In genomic region chr19:20661150-20661819, GRCh38 we compare ENCODE assay signal across 9 cellular contexts. TPM values are rescaled to one million over a fixed set of nuclear protein-coding genes. Genes with fewer than 3 reads are reported as not detected.
DNase-seq lines count a peak whose midpoint lies in the region; ATAC-seq lines count a peak whose summit lies in the region.
"Had no signal": no experiment of that assay in that cellular context is flagged by ENCODE, and none has a peak within 500 bp of the region (broad histone marks: within the 10 kb centered on the region; RNA-seq: fewer than 3 reads in every experiment).

ZNF626 (minus strand) TSS chr19:20661571; CDS start chr19:20661446, 125 bp downstream.

- H3K4me2 ChIP-seq in BLaER1 = peak within 1 kb of the TSS; percentile 64

- H4K20me1 ChIP-seq in BLaER1 = no peaks in the 10 kb centered on the region

- H3K27me3 Mint-ChIP-seq in central memory CD8-positive, alpha-beta T cell = no peaks in the 10 kb centered on the region

- DNase-seq in MV-4-11 (lab: John Stamatoyannopoulos, UW) (peak; percentile 63), inferior parietal cortex (ENCODE audit: extremely low spot score) (peak; percentile 99), GDM1 (lab: John Stamatoyannopoulos, UW) (no peak)
- peak; percentile 76 to 93 for DNase-seq in central memory CD8-positive, alpha-beta T cell (ENCODE audit: low spot score in 2 of 2)

- H3K4me3 Mint-ChIP-seq in central memory CD8-positive, alpha-beta T cell = peak within 1 kb of the TSS; percentile 92

- H3K36me3 ChIP-seq in BLaER1 (peaks cover 41% of the 10 kb centered on the region), skeletal muscle tissue (ENCODE audit: control insufficient read depth in 3 of 3, insufficient read depth in 3 of 3, low read length in 3 of 3) (peaks cover 6 to 15% (median 6%) of the 10 kb centered on the region in 3 donors)

- H3K9ac ChIP-seq in BLaER1 = peak within 1 kb of the TSS; percentile 92
- H3K9ac ChIP-seq in skeletal muscle tissue (ENCODE audit: low read depth in 1 of 3, low read length in 3 of 3) = peak within 1 kb of the TSS; percentile 89 to 99 (median 97)

- H3K27me3 ChIP-seq in BLaER1 (no peaks in the 10 kb centered on the region), skeletal muscle tissue (ENCODE audit: control insufficient read depth in 3 of 3, insufficient read depth in 3 of 3, low read length in 3 of 3) (no peaks in the 10 kb centered on the region)

- H3K27ac Mint-ChIP-seq in central memory CD8-positive, alpha-beta T cell (ENCODE audit: low read depth) = peak within 1 kb of the TSS; percentile 98

- H3K4me1 ChIP-seq in BLaER1 (peaks cover 16% of the 10 kb centered on the region), skeletal muscle tissue (ENCODE audit: control insufficient read depth in 3 of 3, insufficient read depth in 3 of 3, low read length in 3 of 3) (peaks cover 16 to 29% (median 21%) of the 10 kb centered on the region in 3 donors)

- peaks cover 33% of the 10 kb centered on the region for H3K4me1 Mint-ChIP-seq in central memory CD8-positive, alpha-beta T cell

- H3K4me3 ChIP-seq in BLaER1 (peak within 1 kb of the TSS; percentile 70), skeletal muscle tissue (ENCODE audit: low read length in 3 of 3) (peak within 1 kb of the TSS; percentile 90 to 98 (median 98))

- H3K36me3 Mint-ChIP-seq in central memory CD8-positive, alpha-beta T cell (ENCODE audit: insufficient read depth) = peaks cover 21% of the 10 kb centered on the region

- peak; percentile 91 for ATAC-seq in GM21447 (IDR thresholded peaks at IDR 0.05; ENCODE audit: unreplicated experiment)
- peak; percentile 99 for ATAC-seq in activated CD4-positive, CD25-positive, alpha-beta regulatory T cell treated with anti-CD3 and anti-CD28 coated beads, Interleukin-2, amount 50 U/mL, for 24 hours
- peak; percentile 97 for ATAC-seq in central memory CD8-positive, alpha-beta T cell (replicated peaks; ENCODE audit: extremely low read depth, poor library complexity, severe bottlenecking)
- ATAC-seq: HCT116 had no signal

- H3K27ac ChIP-seq in BLaER1 (peak within 1 kb of the TSS; percentile 93), skeletal muscle tissue (ENCODE audit: low read depth, low read length) (peak within 1 kb of the TSS; percentile 87)

- H3K9me3 ChIP-seq in BLaER1 (peaks cover 81% of the 10 kb centered on the region), skeletal muscle tissue (ENCODE audit: control insufficient read depth in 3 of 3, low read length in 3 of 3) (no peaks in the 10 kb centered on the region)

- no peaks in the 10 kb centered on the region for H3K9me3 Mint-ChIP-seq in central memory CD8-positive, alpha-beta T cell

RNA-seq across cellular contexts. Expression of gene ZNF626, which starts in this region (rescaled TPM):
- total RNA-seq in skeletal muscle tissue = 11.5 TPM
